2 cellular contexts compared by ENCODE assay signal in the genomic region with DNA sequence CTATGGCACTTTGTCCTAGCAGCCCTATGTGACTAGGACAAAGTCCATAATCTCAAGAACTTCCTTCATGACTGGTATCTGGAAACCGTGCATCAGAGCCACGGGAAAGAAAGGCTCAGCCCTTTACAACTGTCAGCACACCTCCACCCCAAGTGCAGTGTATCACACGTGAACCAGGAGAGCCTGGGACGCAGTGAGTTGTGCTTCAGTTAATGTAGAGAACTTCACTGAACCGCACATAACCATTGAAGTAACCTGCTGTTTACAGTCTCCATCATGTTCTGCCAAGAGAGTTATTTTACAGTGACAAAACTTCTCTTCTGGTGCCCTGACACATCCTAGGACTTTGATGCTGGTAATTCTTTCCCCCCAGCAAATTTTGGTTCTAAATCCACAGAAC. TPM values are rescaled to one million over a fixed set of nuclear protein-coding genes. Genes with fewer than 3 reads are reported as not detected.
"Had no signal": no experiment of that assay in that cellular context is flagged by ENCODE, and none has a peak within 500 bp of the region (broad histone marks: within the 10 kb centered on the region; RNA-seq: fewer than 3 reads in every experiment).

No MANE protein-coding gene starts in this region.

RNA-seq across cellular contexts. Expression of gene NUTM2A, which starts 12.0 kb away (rescaled TPM):
- total RNA-seq: HT-29 had no signal
- polyA plus RNA-seq: GM23248 had no signal
